ENCODE assay signal across 21 cellular contexts in genomic region chr12:105457026-105457425, GRCh38.
DNase-seq lines count a peak whose midpoint lies in the region; ATAC-seq, FAIRE-seq and TF ChIP-seq lines count a peak whose summit lies in the region.
"Had no signal": no experiment of that assay in that cellular context is flagged by ENCODE, and none has a peak within 500 bp of the region (broad histone marks: within the 10 kb centered on the region; RNA-seq: fewer than 3 reads in every experiment).

No MANE protein-coding gene starts in this region.

- H3K79me2 ChIP-seq in parathyroid adenoma (no peaks in the 10 kb centered on the region), neural progenitor cell (ENCODE audit: low read depth) (no peaks in the 10 kb centered on the region)

- no peaks in the 10 kb centered on the region for H3F3A ChIP-seq in neural progenitor cell (ENCODE audit: low read depth)

- peak; percentile 21 to 73 (median 54) for ATAC-seq in heart left ventricle

- H3K4me1 ChIP-seq in SJCRH30 (peaks cover 35% of the 10 kb centered on the region), heart left ventricle (peaks cover 0 to 30% (median 8%) of the 10 kb centered on the region in 12 donors), parathyroid adenoma (peaks cover 32% of the 10 kb centered on the region), neural progenitor cell (no peaks in the 10 kb centered on the region)

- no peaks in the 10 kb centered on the region for H3K27me3 Mint-ChIP-seq in neural progenitor cell (ENCODE audit: insufficient read depth, low read depth)

- TF ChIP-seq CTCF in heart left ventricle (IDR thresholded peaks at IDR 0.05) (no peak), parathyroid adenoma (IDR thresholded peaks at IDR 0.05) (no peak), neural progenitor cell (IDR thresholded peaks at IDR 0.05) (no peak)

- no peaks in the 10 kb centered on the region for H3K36me3 Mint-ChIP-seq in neural progenitor cell
- H3K36me3 Mint-ChIP-seq: CD8-positive, alpha-beta memory T cell; IgD-negative memory B cell had no signal

- no peak overlapping the region for H3K4me2 ChIP-seq in parathyroid adenoma (ENCODE audit: low read length)
- no peak overlapping the region for H3K4me2 ChIP-seq in neural progenitor cell

- no peaks in the 10 kb centered on the region for H3K36me3 ChIP-seq in SJCRH30
- H3K36me3 ChIP-seq in heart left ventricle, result no peaks in the 10 kb centered on the region
- no peaks in the 10 kb centered on the region for H3K36me3 ChIP-seq in parathyroid adenoma (ENCODE audit: control insufficient read depth, insufficient read depth, low read length)
- H3K36me3 ChIP-seq in neural progenitor cell, result no peaks in the 10 kb centered on the region

- TF ChIP-seq POLR2A in heart left ventricle (IDR thresholded peaks at IDR 0.05), result no peak

- no peaks in the 10 kb centered on the region for H4K20me1 ChIP-seq in neural progenitor cell (ENCODE audit: low read depth)

- no peaks in the 10 kb centered on the region for H3K27me3 ChIP-seq in SJCRH30
- H3K27me3 ChIP-seq in heart left ventricle, result no peaks in the 10 kb centered on the region
- no peaks in the 10 kb centered on the region for H3K27me3 ChIP-seq in parathyroid adenoma (ENCODE audit: control insufficient read depth, insufficient read depth, low read length)
- no peaks in the 10 kb centered on the region for H3K27me3 ChIP-seq in neural progenitor cell

- H3K27ac ChIP-seq in SJCRH30, result peak overlapping the region; percentile 73
- peak overlapping the region in 7 of 12 donors; percentile 5 to 75 (median 39) for H3K27ac ChIP-seq in heart left ventricle
- H3K27ac ChIP-seq in parathyroid adenoma, result no peak overlapping the region
- H3K27ac ChIP-seq in neural progenitor cell, result no peak overlapping the region
- H3K27ac ChIP-seq: GM23248 had no signal

- H3K27ac Mint-ChIP-seq in neural progenitor cell, result no peak overlapping the region
- H3K27ac Mint-ChIP-seq: CD8-positive, alpha-beta memory T cell; IgD-negative memory B cell had no signal

- peak overlapping the region; percentile 8 for H2AFZ ChIP-seq in parathyroid adenoma
- H2AFZ ChIP-seq in neural progenitor cell (replicated peaks), result no peak overlapping the region
- H2AFZ ChIP-seq: GM23248 had no signal

- H3K9ac ChIP-seq in parathyroid adenoma, result no peak overlapping the region
- no peak overlapping the region for H3K9ac ChIP-seq in neural progenitor cell
- H3K9ac ChIP-seq: GM23248 had no signal

- no peak overlapping the region for H3K4me3 Mint-ChIP-seq in neural progenitor cell
- H3K4me3 Mint-ChIP-seq: CD8-positive, alpha-beta memory T cell; IgD-negative memory B cell had no signal

- intact Hi-C loops in heart left ventricle (cut with DNase I), result no loop called here

- peaks cover 2% of the 10 kb centered on the region for H3K9me3 Mint-ChIP-seq in neural progenitor cell

- FAIRE-seq in G401.6 (lab: Jason Lieb, UNC), result peak; percentile 89
- FAIRE-seq: HTR-8/SVneo, RCC 7860 had no signal

- peaks cover 8% of the 10 kb centered on the region; the same call in 1 of the 2 replicates for H3K9me3 ChIP-seq in SJCRH30 (replicated peaks)
- peaks cover 0 to 10% (median 2%) of the 10 kb centered on the region in 12 donors for H3K9me3 ChIP-seq in heart left ventricle
- H3K9me3 ChIP-seq in parathyroid adenoma (ENCODE audit: control insufficient read depth, low read length), result no peaks in the 10 kb centered on the region
- H3K9me3 ChIP-seq in neural progenitor cell (ENCODE audit: low read depth), result no peaks in the 10 kb centered on the region

- peaks cover 8% of the 10 kb centered on the region for H3K4me1 Mint-ChIP-seq in neural progenitor cell
- H3K4me1 Mint-ChIP-seq: CD8-positive, alpha-beta memory T cell; IgD-negative memory B cell had no signal

- DNase-seq in SJCRH30, result peak; percentile 33 to 66
- no peak for DNase-seq in heart left ventricle
- DNase-seq in middle frontal gyrus (ENCODE audit: extremely low spot score, low spot score), result no peak
- DNase-seq in neural progenitor cell (ENCODE audit: low spot score), result no peak
- no peak for DNase-seq in stimulated activated naive CD4-positive, alpha-beta T cell (lab: John Stamatoyannopoulos, UW)
- DNase-seq: ACHN; CD8-positive, alpha-beta memory T cell; DMS79; GM23248; HCEC 1CT; Karpas-422; MM.1S; NCI-H1092 treated with DMSO at 0.1 percent for 48 hours; NCI-H2081 treated with DMSO at 0.1 percent for 48 hours; NCI-H774; SHP77 had no signal

- H3K4me3 ChIP-seq in SJCRH30 (no peak overlapping the region), heart left ventricle (no peak overlapping the region), parathyroid adenoma (ENCODE audit: low read depth, low read length) (no peak overlapping the region), neural progenitor cell (no peak overlapping the region)
- H3K4me3 ChIP-seq: GM23248 had no signal

Comparison
In these comparisons a context has a peak if more than half of its experiments do, and no peak if none do; other contexts are left out.
1. DNase-seq: peak in SJCRH30 (2 of 2); none in heart left ventricle (0 of 5), middle frontal gyrus (single experiment), neural progenitor cell (single experiment) and stimulated activated naive CD4-positive, alpha-beta T cell (0 of 6).
2. H3K27ac ChIP-seq: peak in SJCRH30 (single experiment) and heart left ventricle (7 of 12); none in parathyroid adenoma (single experiment) and neural progenitor cell (single experiment).